Comparison of ENCODE assay signal across 37 cellular contexts in the genomic region with DNA sequence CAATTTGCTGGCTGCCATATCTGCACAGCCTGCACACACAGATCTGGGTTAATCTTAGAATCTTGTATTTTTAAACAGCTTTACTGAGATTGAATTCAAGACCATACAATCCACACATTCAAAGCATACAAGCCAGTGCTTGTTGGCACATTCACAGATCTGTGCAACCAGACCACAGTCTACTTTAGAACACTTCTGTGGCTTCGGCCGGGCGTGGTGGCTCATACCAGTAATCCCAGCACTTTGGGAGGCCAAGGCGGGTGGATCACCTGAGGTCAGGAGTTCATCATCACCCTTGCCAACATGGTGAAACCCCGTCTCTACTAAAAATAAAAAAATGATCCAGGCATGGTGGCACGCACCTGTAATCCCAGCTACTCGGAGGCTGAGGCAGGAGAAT.
"Had no signal": no experiment of that assay in that cellular context is flagged by ENCODE, and none has a peak within 500 bp of the region (broad histone marks: within the 10 kb centered on the region; RNA-seq: fewer than 3 reads in every experiment).

No MANE protein-coding gene starts in this region.

- H3K4me3 Mint-ChIP-seq: activated B cell treated with CpG ODN at 0.5 μM for 24 hours; activated CD4-positive, alpha-beta memory T cell treated with anti-CD3 and anti-CD28 coated beads for 36 hours; activated CD4-positive, alpha-beta T cell treated with anti-CD3 and anti-CD28 coated beads, Interleukin-2, amount 10 ng/mL, durations not matched to agents 24 days and 14 days; activated CD8-positive, alpha-beta T cell treated with anti-CD3 and anti-CD28 coated beads for 36 hours; activated naive CD4-positive, alpha-beta T cell treated with anti-CD3 and anti-CD28 coated beads for 36 hours; activated naive CD8-positive, alpha-beta T cell treated with anti-CD3 and anti-CD28 coated beads for 36 hours; activated T-cell treated with anti-CD3 and anti-CD28 coated beads, Interleukin-2, amount 50 U/mL, for 4 hours; activated T-cell treated with anti-CD3 and anti-CD28 coated beads, Interleukin-2, amount 50 U/mL, for 72 hours; activated T-helper 1 cell treated with anti-CD3 and anti-CD28 coated beads, Interleukin-12 subunit alpha, Interleukin-12 subunit beta, Interleukin-2, Interleukin-4 antibody, amounts not matched to agents 30 ng/mL and 10 ng/mL and 1 ng/mL, durations not matched to agents 14 hours and 24 hours and 36 hours; activated T-helper 17 cell treated with anti-CD3 and anti-CD28 coated beads, Interleukin-2, amount 50 U/mL, for 72 hours; brain; central memory CD8-positive, alpha-beta T cell; T-helper 1 cell treated with Interleukin-12 subunit alpha and Interleukin-12 subunit beta and Interleukin-4 antibody, amounts not matched to agents 30 μg/mL and 1 μg/mL, for 36 hours; T-helper 2 cell treated with Interferon-gamma antibody and Interleukin-4, amounts not matched to agents 5 μg/mL and 100 μg/mL, for 36 hours had no signal

- H3K36me3 Mint-ChIP-seq: activated CD4-positive, alpha-beta memory T cell treated with anti-CD3 and anti-CD28 coated beads for 36 hours; activated naive CD4-positive, alpha-beta T cell treated with anti-CD3 and anti-CD28 coated beads, Interleukin-2, amount 50 U/mL, for 72 hours; activated naive CD8-positive, alpha-beta T cell treated with anti-CD3 and anti-CD28 coated beads for 36 hours; brain had no signal

- H3K4me1 ChIP-seq: adrenal gland, ascending aorta had no signal

- H3K4me1 Mint-ChIP-seq: activated B cell treated with CpG ODN at 0.5 μM for 24 hours; activated CD4-positive, alpha-beta T cell treated with anti-CD3 and anti-CD28 coated beads, Interleukin-2, amount 10 ng/mL, durations not matched to agents 24 days and 14 days; activated naive CD8-positive, alpha-beta T cell treated with anti-CD3 and anti-CD28 coated beads for 36 hours; activated T-helper 17 cell treated with anti-CD3 and anti-CD28 coated beads, Interleukin-2, amount 50 U/mL, for 72 hours; brain; central memory CD8-positive, alpha-beta T cell had no signal

- H3K27me3 ChIP-seq: ascending aorta had no signal

- H3K4me3 ChIP-seq: adrenal gland, ascending aorta, cardiac muscle cell had no signal

- H3K27ac ChIP-seq: adrenal gland, ascending aorta, cardiac muscle cell, VCaP had no signal

- H3K9me3 Mint-ChIP-seq: activated CD4-positive, alpha-beta memory T cell treated with anti-CD3 and anti-CD28 coated beads for 36 hours; activated CD4-positive, alpha-beta T cell treated with anti-CD3 and anti-CD28 coated beads, Interleukin-2, amount 10 ng/mL, durations not matched to agents 24 days and 14 days; activated naive CD4-positive, alpha-beta T cell treated with anti-CD3 and anti-CD28 coated beads for 36 hours; activated naive CD4-positive, alpha-beta T cell treated with anti-CD3 and anti-CD28 coated beads, Interleukin-2, amount 50 U/mL, for 72 hours; activated naive CD8-positive, alpha-beta T cell treated with anti-CD3 and anti-CD28 coated beads for 36 hours; activated T-cell treated with anti-CD3 and anti-CD28 coated beads, Interleukin-2, amount 50 U/mL, for 4 hours; activated T-cell treated with anti-CD3 and anti-CD28 coated beads, Interleukin-2, amount 50 U/mL, for 72 hours; activated T-helper 1 cell treated with anti-CD3 and anti-CD28 coated beads, Interleukin-12 subunit alpha, Interleukin-12 subunit beta, Interleukin-2, Interleukin-4 antibody, amounts not matched to agents 30 ng/mL and 10 ng/mL and 1 ng/mL, durations not matched to agents 14 hours and 24 hours and 36 hours; activated T-helper 17 cell treated with anti-CD3 and anti-CD28 coated beads, Interleukin-2, amount 50 U/mL, for 72 hours; brain; central memory CD8-positive, alpha-beta T cell; T-helper 1 cell treated with Interleukin-12 subunit alpha and Interleukin-12 subunit beta and Interleukin-4 antibody, amounts not matched to agents 30 μg/mL and 1 μg/mL, for 36 hours; T-helper 2 cell treated with Interferon-gamma antibody and Interleukin-4, amounts not matched to agents 5 μg/mL and 100 μg/mL, for 36 hours had no signal

- ATAC-seq: activated CD8-positive, alpha-beta T cell treated with anti-CD3 and anti-CD28 coated beads for 36 hours; activated naive CD4-positive, alpha-beta T cell treated with anti-CD3 and anti-CD28 coated beads, Interleukin-2, amount 50 U/mL, for 72 hours; activated T-cell treated with anti-CD3 and anti-CD28 coated beads, Interleukin-2, amount 50 U/mL, for 4 hours; activated T-cell treated with anti-CD3 and anti-CD28 coated beads, Interleukin-2, amount 50 U/mL, for 72 hours; activated T-helper 17 cell treated with anti-CD3 and anti-CD28 coated beads, Interleukin-2, amount 50 U/mL, for 72 hours had no signal

- H3K36me3 ChIP-seq: adrenal gland, ascending aorta, cardiac muscle cell had no signal

- H3K27ac Mint-ChIP-seq: activated B cell treated with CpG ODN at 0.5 μM for 24 hours; activated CD4-positive, alpha-beta memory T cell treated with anti-CD3 and anti-CD28 coated beads for 36 hours; activated CD4-positive, alpha-beta T cell treated with anti-CD3 and anti-CD28 coated beads, Interleukin-2, amount 10 ng/mL, durations not matched to agents 24 days and 14 days; activated CD8-positive, alpha-beta T cell treated with anti-CD3 and anti-CD28 coated beads for 36 hours; activated naive CD4-positive, alpha-beta T cell treated with anti-CD3 and anti-CD28 coated beads for 36 hours; activated naive CD4-positive, alpha-beta T cell treated with anti-CD3 and anti-CD28 coated beads, Interleukin-2, amount 50 U/mL, for 72 hours; activated naive CD8-positive, alpha-beta T cell treated with anti-CD3 and anti-CD28 coated beads for 36 hours; activated T-cell treated with anti-CD3 and anti-CD28 coated beads, Interleukin-2, amount 50 U/mL, for 72 hours; activated T-helper 1 cell treated with anti-CD3 and anti-CD28 coated beads, Interleukin-12 subunit alpha, Interleukin-12 subunit beta, Interleukin-2, Interleukin-4 antibody, amounts not matched to agents 30 ng/mL and 10 ng/mL and 1 ng/mL, durations not matched to agents 14 hours and 24 hours and 36 hours; activated T-helper 17 cell treated with anti-CD3 and anti-CD28 coated beads, Interleukin-2, amount 50 U/mL, for 72 hours; T-helper 1 cell treated with Interleukin-12 subunit alpha and Interleukin-12 subunit beta and Interleukin-4 antibody, amounts not matched to agents 30 μg/mL and 1 μg/mL, for 36 hours; T-helper 2 cell treated with Interferon-gamma antibody and Interleukin-4, amounts not matched to agents 5 μg/mL and 100 μg/mL, for 36 hours had no signal

- DNase-seq: activated B cell treated with CpG ODN at 0.5 μM for 24 hours; activated CD4-positive, alpha-beta memory T cell treated with anti-CD3 and anti-CD28 coated beads for 36 hours; activated CD4-positive, alpha-beta T cell treated with anti-CD3 and anti-CD28 coated beads for 4 hours; activated CD4-positive, alpha-beta T cell treated with anti-CD3 and anti-CD28 coated beads, Interleukin-2, amount 10 ng/mL, durations not matched to agents 24 days and 14 days; activated CD4-positive, alpha-beta T cell treated with anti-CD3 and anti-CD28 coated beads, Interleukin-2, amount 50 U/mL, for 1 hour; activated CD4-positive, alpha-beta T cell treated with anti-CD3 and anti-CD28 coated beads, Interleukin-2, amount 50 U/mL, for 4 hours; activated CD4-positive, CD25-positive, alpha-beta regulatory T cell treated with anti-CD3 and anti-CD28 coated beads, Interleukin-2, amount 50 U/mL, for 72 hours; activated CD8-positive, alpha-beta memory T cell treated with anti-CD3 and anti-CD28 coated beads, Interleukin-2, amount 50 U/mL, for 4 hours; activated CD8-positive, alpha-beta T cell treated with anti-CD3 and anti-CD28 coated beads for 36 hours; activated effector memory CD4-positive, alpha-beta T cell treated with anti-CD3 and anti-CD28 coated beads, Interleukin-2, amount 50 U/mL, for 16 hours; activated gamma-delta T cell treated with Interleukin-2 at 50 U/mL for 16 hours; activated naive CD4-positive, alpha-beta T cell; activated naive CD4-positive, alpha-beta T cell treated with anti-CD3 and anti-CD28 coated beads for 36 hours; activated naive CD4-positive, alpha-beta T cell treated with anti-CD3 and anti-CD28 coated beads, Interleukin-2, amount 50 U/mL, for 16 hours; activated naive CD8-positive, alpha-beta T cell treated with anti-CD3 and anti-CD28 coated beads for 36 hours; activated T-cell treated with anti-CD3 and anti-CD28 coated beads for 4 hours; activated T-cell treated with anti-CD3 and anti-CD28 coated beads, Interleukin-2, amount 50 U/mL, for 1 hour; activated T-cell treated with anti-CD3 and anti-CD28 coated beads, Interleukin-2, amount 50 U/mL, for 4 hours; activated T-cell treated with anti-CD3 and anti-CD28 coated beads, Interleukin-2, amount 50 U/mL, for 72 hours; adrenal gland; amniotic stem cell; anterior cingulate cortex; caudate nucleus; cerebellar nuclear complex; T-helper 1 cell; T-helper 2 cell; T-helper 9 cell had no signal

- H3K9me3 ChIP-seq: adrenal gland, ascending aorta had no signal
